ENCODE assay signal across 9 cellular contexts in the genomic region with DNA sequence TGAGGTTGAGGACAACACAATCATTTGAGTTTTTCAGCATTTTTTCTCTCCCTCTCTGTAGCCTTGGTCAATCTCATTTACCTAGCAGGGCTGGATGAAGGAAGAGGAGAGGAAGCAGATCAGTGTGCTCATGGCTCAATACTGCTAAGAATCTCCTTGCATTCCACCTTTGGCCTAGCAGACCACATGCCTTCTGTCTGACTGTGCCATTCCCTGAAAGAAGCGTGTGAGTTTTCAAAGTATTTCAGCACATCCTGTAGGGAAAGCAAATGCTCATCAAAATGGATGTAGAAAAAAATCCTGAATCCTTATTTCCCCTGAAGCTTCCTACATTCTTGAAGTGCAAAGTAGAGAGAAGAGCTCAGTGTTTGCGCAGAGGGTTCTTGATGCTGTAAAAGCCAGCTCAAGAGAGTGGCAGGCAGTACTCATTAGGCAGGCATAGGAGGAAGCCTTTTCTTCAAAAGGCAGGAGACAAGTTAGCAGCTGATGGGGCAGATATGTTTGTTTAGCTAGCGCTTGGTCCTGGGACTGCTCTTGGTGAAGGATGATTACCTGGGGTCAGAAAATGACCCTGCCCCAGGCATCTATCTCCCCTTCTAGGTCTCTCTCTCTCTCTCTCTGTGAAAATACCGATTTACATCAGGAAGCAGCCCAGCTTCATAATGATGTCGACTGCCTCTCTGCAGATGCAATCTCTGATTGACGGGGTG. TPM values are rescaled to one million over a fixed set of nuclear protein-coding genes. Genes with fewer than 3 reads are reported as not detected.
DNase-seq lines count a peak whose midpoint lies in the region; ATAC-seq and TF ChIP-seq lines count a peak whose summit lies in the region.
"Had no signal": no experiment of that assay in that cellular context is flagged by ENCODE, and none has a peak within 500 bp of the region (broad histone marks: within the 10 kb centered on the region; RNA-seq: fewer than 3 reads in every experiment).

No MANE protein-coding gene starts in this region.

- H2AFZ ChIP-seq in mammary epithelial cell (ENCODE audit: low read depth, low read length), result peak overlapping the region; percentile 50

- 47% methylated on average over 6 of the region's 6 CpGs for WGBS in mammary epithelial cell (ENCODE audit: low coverage, missing lambda C conversion rate)
- WGBS in psoas muscle, 3 donors, result 69 to 73% (median 70%) methylated on average over 6 of the region's 6 CpGs

- no peak for TF ChIP-seq CTCF in AG04450 (IDR thresholded peaks at IDR 0.05; ENCODE audit: low read depth, low read length)
- no peak for TF ChIP-seq CTCF in mammary epithelial cell (conservative IDR thresholded peaks at IDR 0.05 in 1 of 2, IDR thresholded peaks at IDR 0.05 in 1 of 2; ENCODE audit: extremely low read depth in 1 of 2, insufficient read depth in 1 of 2, low read depth in 1 of 2, low read length in 2 of 2)
- TF ChIP-seq CTCF in psoas muscle (IDR thresholded peaks at IDR 0.05), result no peak

- peaks cover 6% of the 10 kb centered on the region for H3K4me1 ChIP-seq in mammary epithelial cell (ENCODE audit: insufficient read depth, low read length)
- no peaks in the 10 kb centered on the region for H3K4me1 ChIP-seq in psoas muscle
- H3K4me1 ChIP-seq: pancreas had no signal

- H3K79me2 ChIP-seq in mammary epithelial cell (ENCODE audit: insufficient read depth, low read length), result no peaks in the 10 kb centered on the region

- no TSS peak for BruUV-seq in mammary epithelial cell (replicated peaks; lab: Mats Ljungman, UMichigan)

- CTCF ChIA-PET in AG04450 (lab: Charles Lee), result interaction anchor here (1.2 to 2.1 kb wide), 2 partner anchors 88 to 112 kb away, joined by 4 to 6 read pairs; no protein-coding TSS in a partner anchor
- CTCF ChIA-PET in mammary epithelial cell (lab: Charles Lee; ENCODE audit: low non-redundant PET), result no interaction called here

- in situ Hi-C loops in mammary epithelial cell (cut with MboI; ENCODE audit: low sequenced_read_pairs in 2 of 2), result no loop called here

- no peak for ATAC-seq in GM18861 (IDR thresholded peaks at IDR 0.05; ENCODE audit: unreplicated experiment)
- no peak for ATAC-seq in psoas muscle
- no peak for ATAC-seq in HG02798 (IDR thresholded peaks at IDR 0.05; ENCODE audit: poor library complexity, unreplicated experiment)
- ATAC-seq in sciatic nerve, result no peak
- ATAC-seq: pancreas had no signal

- H3K4me2 ChIP-seq in mammary epithelial cell (ENCODE audit: insufficient read depth, low read depth, low read length), result no peak overlapping the region

- peak overlapping the region; percentile 97 for H3K27ac ChIP-seq in AG04450 (ENCODE audit: low read depth, low read length)
- no peak overlapping the region for H3K27ac ChIP-seq in mammary epithelial cell (ENCODE audit: insufficient read depth, low read depth, low read length)
- no peak overlapping the region for H3K27ac ChIP-seq in psoas muscle
- H3K27ac ChIP-seq: pancreas had no signal

- DNase-seq in AG04450 (ENCODE audit: low read depth, low spot score) (peak; percentile 88), HS-5 (ENCODE audit: low read depth) (peak; percentile 77), mammary epithelial cell (peak; percentile 72), kidney glomerular epithelial cell (lab: John Stamatoyannopoulos, UW) (peak; percentile 94), psoas muscle (no peak), sciatic nerve (ENCODE audit: low spot score) (no peak)
- DNase-seq: pancreas had no signal

- no peaks in the 10 kb centered on the region for H3K27me3 ChIP-seq in AG04450 (ENCODE audit: control insufficient read depth, insufficient read depth, low read length)
- H3K27me3 ChIP-seq in mammary epithelial cell (ENCODE audit: insufficient read depth, low read length), result no peaks in the 10 kb centered on the region
- H3K27me3 ChIP-seq in psoas muscle (ENCODE audit: insufficient read depth in 3 of 3, low read length in 2 of 3), result peaks cover 2 to 12% (median 4%) of the 10 kb centered on the region in 3 donors

- H4K20me1 ChIP-seq in mammary epithelial cell (ENCODE audit: insufficient read depth, low read length), result no peaks in the 10 kb centered on the region

- POLR2A ChIA-PET in AG04450 (lab: Yijun Ruan, JAX), result no interaction called here

- H3K4me3 ChIP-seq in AG04450 (ENCODE audit: low read depth, low read length) (no peak overlapping the region; the same call in 1 of the 2 replicates), mammary epithelial cell (replicated peaks in 1 of 3; ENCODE audit: insufficient read depth in 1 of 3, low read depth in 2 of 3, low read length in 3 of 3) (no peak overlapping the region), psoas muscle (no peak overlapping the region)
- H3K4me3 ChIP-seq: pancreas had no signal

- H3K9me3 ChIP-seq in AG04450 (ENCODE audit: control insufficient read depth, insufficient read depth, low read length) (no peaks in the 10 kb centered on the region), mammary epithelial cell (replicated peaks; ENCODE audit: insufficient read depth, low read length) (no peaks in the 10 kb centered on the region), psoas muscle (no peaks in the 10 kb centered on the region)
- H3K9me3 ChIP-seq: pancreas had no signal

- intact Hi-C loops in mammary epithelial cell (cut with micrococcal nuclease) (loop anchor here (5.0 kb wide), 1 partner anchor 1488 kb away; no protein-coding TSS in a partner anchor), psoas muscle (cut with DNase I) (no loop called here), sciatic nerve (cut with DNase I) (no loop called here)

- no peak overlapping the region for H3K9ac ChIP-seq in mammary epithelial cell (ENCODE audit: insufficient read depth, low read length)

- H3K36me3 ChIP-seq in mammary epithelial cell (ENCODE audit: insufficient read depth, low read length) (no peaks in the 10 kb centered on the region), psoas muscle (ENCODE audit: insufficient read depth in 1 of 2, low read depth in 1 of 2) (no peaks in the 10 kb centered on the region)
- H3K36me3 ChIP-seq: pancreas had no signal

- dilution Hi-C loops in mammary epithelial cell (cut with HindIII; ENCODE audit: low sequenced_read_pairs), result no loop called here

RNA-seq across cellular contexts. Expression of gene PIK3C3, which starts 14.4 kb away (rescaled TPM):
- polyA plus RNA-seq in AG04450 (2011; rRNA removed) (58.5 and 77.5 TPM in 2 replicates), mammary epithelial cell (29.7 TPM), psoas muscle (10 to 100 TPM; 19.1 to 39.7 (median 23.9) TPM)
- polyA minus RNA-seq in AG04450 (2011; rRNA and poly(A)+ RNA removed), result 54.3 and 70.5 TPM in 2 replicates
- total RNA-seq in mammary epithelial cell (10 to 100 TPM; 40.0 to 59.9 TPM), psoas muscle (10 to 100 TPM; 30.8 to 36.2 (median 32.2) TPM), sciatic nerve (74.8 TPM)
- 25.0 TPM for polyA minus RNA-seq in mammary epithelial cell

Comparison
In these comparisons a context has a peak if more than half of its experiments do, and no peak if none do; other contexts are left out.
1. DNase-seq: peak in AG04450 (single experiment), HS-5 (single experiment), mammary epithelial cell (single experiment) and kidney glomerular epithelial cell (single experiment); none in psoas muscle (0 of 2) and sciatic nerve (single experiment).